8 cellular contexts compared by ENCODE assay signal in the genomic region with DNA sequence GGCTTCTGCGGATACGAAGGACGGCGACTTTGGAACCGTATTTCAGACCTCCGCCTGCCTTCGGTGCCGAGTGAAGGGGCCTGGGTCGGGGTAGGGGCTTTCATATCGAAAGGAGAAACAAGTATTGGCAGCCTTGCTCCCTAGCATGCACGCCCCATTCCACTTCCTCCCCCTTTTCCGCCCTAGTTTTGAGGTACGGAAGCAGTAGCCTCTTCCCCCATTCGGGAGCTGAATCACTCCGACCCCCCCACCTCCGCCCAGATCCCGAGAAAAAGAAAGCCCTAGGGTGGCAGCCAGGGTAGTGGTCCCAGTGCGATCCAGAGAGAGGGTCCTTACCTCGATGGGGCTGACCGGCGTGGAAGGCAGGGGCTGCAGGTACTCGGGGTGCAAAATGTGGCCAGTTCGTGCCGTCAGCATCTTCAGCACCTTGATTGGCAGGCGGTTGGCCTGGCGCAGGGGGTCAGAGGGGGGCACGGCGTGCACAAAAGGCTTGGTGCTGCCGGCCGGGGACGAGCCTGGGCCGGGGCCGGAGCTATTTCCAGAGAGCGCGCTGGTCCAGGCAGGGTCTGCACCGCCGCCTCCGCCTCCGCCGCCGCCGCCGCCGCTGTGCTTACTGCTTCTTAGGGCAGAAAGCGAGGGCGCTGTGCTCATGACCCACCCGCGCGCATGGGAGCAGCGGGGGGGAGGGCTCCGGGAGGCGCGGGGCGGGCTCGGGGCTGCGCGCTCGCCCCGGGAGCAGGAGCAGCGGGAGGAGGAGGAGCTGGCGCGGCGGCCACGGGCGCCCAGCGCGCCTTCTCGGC. TPM values are rescaled to one million over a fixed set of nuclear protein-coding genes. Genes with fewer than 3 reads are reported as not detected.
DNase-seq lines count a peak whose midpoint lies in the region; ATAC-seq, FAIRE-seq and TF ChIP-seq lines count a peak whose summit lies in the region.

No MANE protein-coding gene starts in this region.

- no peak for TF ChIP-seq CTCF in endothelial cell of umbilical vein (IDR thresholded peaks at IDR 0.05; ENCODE audit: extremely low read depth in 1 of 2, insufficient read depth in 1 of 2, low read depth in 1 of 2, low read length in 2 of 2)

- H3K79me2 ChIP-seq in endothelial cell of umbilical vein (ENCODE audit: control insufficient read depth, insufficient read depth, low read length), result peaks cover 12% of the 10 kb centered on the region

- WGBS in aorta, 2 donors, result 0 to 1% methylated on average over 42 to 68 of the region's 68 CpGs

- dilution Hi-C loops in endothelial cell of umbilical vein (cut with MboI; ENCODE audit: extremely low pct_ligation_motif_present, low sequenced_read_pairs), result no loop called here

- ATAC-seq in HG03139 (IDR thresholded peaks at IDR 0.05; ENCODE audit: unreplicated experiment) (peak; percentile 20), SK-N-SH treated with all-trans-retinoic acid at 6 μM for 48 hours (peak; percentile 6), aorta (ENCODE audit: low FRiP score) (peak; percentile 31)

- TF ChIP-seq POLR2A in GM12891 (IDR thresholded peaks at IDR 0.05; ENCODE audit: low read depth, low read length) (no peak), endothelial cell of umbilical vein (IDR thresholded peaks at IDR 0.05; ENCODE audit: low read depth, low read length) (no peak)

- peak overlapping the region; percentile 88 for H3K4me2 ChIP-seq in endothelial cell of umbilical vein (ENCODE audit: insufficient read depth, low read length)

- POLR2A ChIA-PET in endothelial cell of umbilical vein (lab: Charles Lee), result interaction anchor here (1.0 kb wide), 1 partner anchor 29 kb away, joined by 7 read pairs; no protein-coding TSS in a partner anchor

- DNase-seq in AG08396 (ENCODE audit: low spot score) (peak; percentile 79), GM12891 (ENCODE audit: insufficient read length, low spot score) (peak; percentile 37), endothelial cell of umbilical vein (ENCODE audit: low read depth, low spot score) (peak; percentile 20), aorta (peak; percentile 80 to 89)
- no peak for DNase-seq in activated effector memory CD4-positive, alpha-beta T cell treated with anti-CD3 and anti-CD28 coated beads, Interleukin-2, amount 50 U/mL, for 16 hours

- H3K9me3 ChIP-seq in endothelial cell of umbilical vein (replicated peaks; ENCODE audit: control insufficient read depth, insufficient read depth, low read length), result no peaks in the 10 kb centered on the region
- H3K9me3 ChIP-seq in muscle layer of colon (ENCODE audit: low read length), result no peaks in the 10 kb centered on the region
- no peaks in the 10 kb centered on the region for H3K9me3 ChIP-seq in aorta (ENCODE audit: control insufficient read depth, low read length)

- peak overlapping the region; percentile 55 for H3K27ac ChIP-seq in endothelial cell of umbilical vein (ENCODE audit: insufficient read depth, low read depth, low read length)
- peak overlapping the region; percentile 98 for H3K27ac ChIP-seq in muscle layer of colon (ENCODE audit: low read depth, low read length)
- peak overlapping the region; percentile 24 to 64 for H3K27ac ChIP-seq in aorta (ENCODE audit: low read depth in 1 of 2, low read length in 2 of 2)

- H3K4me3 ChIP-seq in endothelial cell of umbilical vein (replicated peaks in 1 of 3; ENCODE audit: insufficient read depth in 1 of 3, low read depth in 1 of 3, low read length in 3 of 3), result peak overlapping the region; percentile 52 to 81 (median 77)
- H3K4me3 ChIP-seq in muscle layer of colon (ENCODE audit: low read depth in 1 of 2, low read length in 2 of 2), result peak overlapping the region; percentile 86 to 100
- H3K4me3 ChIP-seq in aorta (ENCODE audit: low read length in 2 of 2), result peak overlapping the region; percentile 60 to 81

- no TSS peak for BruUV-seq in endothelial cell of umbilical vein (replicated peaks; lab: Mats Ljungman, UMichigan)

- no peaks in the 10 kb centered on the region for H4K20me1 ChIP-seq in endothelial cell of umbilical vein (replicated peaks; ENCODE audit: control insufficient read depth, extremely low read depth, insufficient read depth, low read length)

- peak overlapping the region; percentile 34 for H2AFZ ChIP-seq in endothelial cell of umbilical vein (ENCODE audit: low read depth, low read length)

- H3K9ac ChIP-seq in endothelial cell of umbilical vein (replicated peaks; ENCODE audit: extremely low read depth, insufficient read depth, low read length), result peak overlapping the region; percentile 84
- H3K9ac ChIP-seq in muscle layer of colon (ENCODE audit: low read length), result peak overlapping the region; percentile 96

- H3K4me1 ChIP-seq in endothelial cell of umbilical vein (ENCODE audit: control insufficient read depth, extremely low read depth, insufficient read depth, low read length), result peaks cover 40% of the 10 kb centered on the region
- H3K4me1 ChIP-seq in muscle layer of colon (ENCODE audit: insufficient read depth, low read length), result peaks cover 5% of the 10 kb centered on the region
- no peaks in the 10 kb centered on the region for H3K4me1 ChIP-seq in aorta (ENCODE audit: control insufficient read depth in 1 of 2, insufficient read depth in 2 of 2, low read length in 2 of 2)

- H3K9me1 ChIP-seq in endothelial cell of umbilical vein (replicated peaks; ENCODE audit: control insufficient read depth, extremely low read depth, insufficient read depth, low read length), result no peaks in the 10 kb centered on the region

- peaks cover 18 to 54% of the 10 kb centered on the region in 2 experiments for H3K27me3 ChIP-seq in endothelial cell of umbilical vein (ENCODE audit: control insufficient read depth in 2 of 2, insufficient read depth in 2 of 2, low read length in 2 of 2)
- H3K27me3 ChIP-seq in muscle layer of colon (ENCODE audit: control insufficient read depth in 1 of 2, insufficient read depth in 2 of 2, low read length in 2 of 2), result no peaks in the 10 kb centered on the region
- no peaks in the 10 kb centered on the region for H3K27me3 ChIP-seq in aorta (ENCODE audit: control insufficient read depth in 1 of 2, insufficient read depth in 2 of 2, low read length in 1 of 2)

- H3K36me3 ChIP-seq in endothelial cell of umbilical vein (ENCODE audit: control insufficient read depth in 2 of 2, extremely low read depth in 1 of 2, insufficient read depth in 2 of 2, low read length in 2 of 2) (no peaks in the 10 kb centered on the region), muscle layer of colon (ENCODE audit: insufficient read depth, low read length) (no peaks in the 10 kb centered on the region), aorta (ENCODE audit: control insufficient read depth in 1 of 2, insufficient read depth in 2 of 2, low read length in 1 of 2) (no peaks in the 10 kb centered on the region)

- CTCF ChIA-PET in endothelial cell of umbilical vein (lab: Charles Lee), result interaction anchor here (0.9 to 4.9 kb wide), 16 partner anchors 11 to 1708 kb away, joined by 3 to 70 read pairs (median 5); no protein-coding TSS in a partner anchor

- intact Hi-C loops in endothelial cell of umbilical vein (cut with micrococcal nuclease) (loop anchor here (1.0 to 5.0 kb wide), 8 partner anchors 66 to 635 kb away; no protein-coding TSS in a partner anchor), aorta (cut with DNase I) (loop anchor here (1.0 to 10.0 kb wide), 8 partner anchors 106 to 1584 kb away; no protein-coding TSS in a partner anchor)

- no peak for FAIRE-seq in GM12891 (lab: Jason Lieb, UNC)
- FAIRE-seq in endothelial cell of umbilical vein (lab: Jason Lieb, UNC), result no peak

TF ChIP-seq in GM12891, 5 proteins besides CTCF, POLR2A, EP300 and RAD21 (continues in another document):
- TF ChIP-seq SPI1 (IDR thresholded peaks at IDR 0.05; ENCODE audit: low read depth, low read length) (no peak), POLR2AphosphoS5 (IDR thresholded peaks at IDR 0.05; ENCODE audit: low read depth, low read length) (no peak), TAF1 (IDR thresholded peaks at IDR 0.05; ENCODE audit: low read depth, low read length) (no peak), PAX5 (IDR thresholded peaks at IDR 0.05; ENCODE audit: insufficient read depth, low read length, severe bottlenecking) (no peak)

TF ChIP-seq in SK-N-SH treated with all-trans-retinoic acid at 6 μM for 48 hours, 23 proteins besides CTCF, POLR2A, EP300 and RAD21:
- TF ChIP-seq ZNF8 (CRISPR knock-in tag; IDR thresholded peaks at IDR 0.05), result no peak

TF ChIP-seq in endothelial cell of umbilical vein, 7 proteins besides CTCF, POLR2A, EP300 and RAD21 (continues in another document):
- TF ChIP-seq GATA2 (IDR thresholded peaks at IDR 0.05; ENCODE audit: insufficient read depth, insufficient read length, low read depth, low read length) (no peak), MYC (IDR thresholded peaks at IDR 0.05; ENCODE audit: low read depth, low read length) (no peak), JUN (IDR thresholded peaks at IDR 0.05; ENCODE audit: borderline replicate concordance, insufficient read depth, insufficient read length, low read depth) (no peak), EZH2 (IDR thresholded peaks at IDR 0.05; ENCODE audit: borderline replicate concordance, low read depth, low read length, severe bottlenecking) (peak; percentile 35)

RNA-seq across cellular contexts. Expression of gene ZNF503, which starts 0.6 kb away (rescaled TPM):
- polyA plus RNA-seq in GM12891 (2012; ENCODE audit: low read depth, missing spikeins), result 0.05 TPM
- total RNA-seq in endothelial cell of umbilical vein (2.2 and 2.7 TPM in 2 replicates), aorta (10 to 100 TPM; 15.7 to 32.1 TPM)
- polyA plus RNA-seq in endothelial cell of umbilical vein (0.58 and 0.73 TPM in 2 replicates), aorta (10 to 100 TPM in 1 of 2 donors, 1 to 10 TPM in 1; 7.0 to 22.1 TPM)
- 0.28 and 0.37 TPM in 2 replicates for polyA plus RNA-seq in endothelial cell of umbilical vein (2011; cell fraction: cytosol; rRNA removed)
- polyA plus RNA-seq in endothelial cell of umbilical vein (2011; cell fraction: nucleus; rRNA removed), result 0.37 and 0.39 TPM in 2 replicates
- 0.23 and 0.45 TPM in 2 replicates for polyA plus RNA-seq in endothelial cell of umbilical vein (2012)
- polyA minus RNA-seq in endothelial cell of umbilical vein, result 0.40 and 0.66 TPM in 2 replicates
- polyA minus RNA-seq in endothelial cell of umbilical vein (2011; cell fraction: cytosol; rRNA and poly(A)+ RNA removed), result 6.3 TPM
- polyA minus RNA-seq in endothelial cell of umbilical vein (2011; cell fraction: nucleus; rRNA and poly(A)+ RNA removed), result 0.48 and 1.2 TPM in 2 replicates

RNA-seq across cellular contexts. Expression of gene LRMDA, which starts 30.5 kb away (rescaled TPM):
- not detected for polyA plus RNA-seq in GM12891 (2012; ENCODE audit: low read depth, missing spikeins)
- total RNA-seq in endothelial cell of umbilical vein (5.1 and 9.7 TPM in 2 replicates), aorta (10 to 100 TPM; 17.9 to 25.7 TPM)
- polyA plus RNA-seq in endothelial cell of umbilical vein (7.0 and 18.0 TPM in 2 replicates), aorta (10 to 100 TPM in 1 of 2 donors, 1 to 10 TPM in 1; 7.4 to 11.5 TPM)
- polyA plus RNA-seq in endothelial cell of umbilical vein (2011; cell fraction: cytosol; rRNA removed), result 5.3 and 11.2 TPM in 2 replicates
- 3.7 and 6.1 TPM in 2 replicates for polyA plus RNA-seq in endothelial cell of umbilical vein (2011; cell fraction: nucleus; rRNA removed)
- 0.27 and 1.6 TPM in 2 replicates for polyA plus RNA-seq in endothelial cell of umbilical vein (2012)
- 6.9 and 22.5 TPM in 2 replicates for polyA minus RNA-seq in endothelial cell of umbilical vein
- polyA minus RNA-seq in endothelial cell of umbilical vein (2011; cell fraction: cytosol; rRNA and poly(A)+ RNA removed), result not detected
- polyA minus RNA-seq in endothelial cell of umbilical vein (2011; cell fraction: nucleus; rRNA and poly(A)+ RNA removed), result 23.9 and 26.9 TPM in 2 replicates

Comparison
In these comparisons a context has a peak if more than half of its experiments do, and no peak if none do; other contexts are left out.
1. H3K27ac ChIP-seq: peak in every context shown above with its lines; median percentile 98 in muscle layer of colon; 55 in endothelial cell of umbilical vein; 44 in aorta.